8 cellular contexts compared by ENCODE assay signal in the genomic region with DNA sequence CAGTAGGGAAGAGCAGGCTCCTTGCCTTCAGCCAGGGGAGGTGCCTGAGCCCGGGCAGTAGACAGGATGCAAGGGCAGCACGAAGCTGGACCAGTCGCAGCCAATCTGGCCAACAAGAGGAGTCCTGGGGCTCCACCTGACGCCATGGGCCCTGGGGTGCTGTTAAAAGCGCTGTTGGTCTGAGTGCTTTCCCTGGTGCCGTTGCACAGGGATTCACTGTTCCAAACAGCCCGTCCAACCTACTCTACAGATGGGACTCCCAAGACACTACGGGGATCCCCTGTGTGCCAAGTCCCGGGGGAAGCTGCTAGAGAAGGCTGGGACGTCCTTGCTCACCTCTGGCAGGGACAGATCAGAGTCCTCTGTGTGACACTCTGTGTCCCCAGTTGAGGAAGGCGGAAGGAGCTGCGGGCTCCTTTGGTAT. TPM values are rescaled to one million over a fixed set of nuclear protein-coding genes. Genes with fewer than 3 reads are reported as not detected.
DNase-seq lines count a peak whose midpoint lies in the region; ATAC-seq and TF ChIP-seq lines count a peak whose summit lies in the region.

No MANE protein-coding gene starts in this region.

- in situ Hi-C loops in KBM-7 (cut with MboI; ENCODE audit: low pct_unique_long_range_greater_than_20kb, low sequenced_read_pairs): no loop called here

- POLR2A ChIA-PET in activated B cell treated with CpG ODN at 0.5 μM for 24 hours (lab: Charles Lee): interaction anchor here (0.5 to 3.2 kb wide), 18 partner anchors 8 to 404 kb away, joined by 3 to 42 read pairs (median 6); partner anchors contain the start of genes MORF4L1 and PSMA4

- peaks cover 46% of the 10 kb centered on the region for H3K4me1 Mint-ChIP-seq in activated B cell treated with CpG ODN at 0.5 μM for 24 hours
- H3K4me1 Mint-ChIP-seq in stimulated activated memory B cell treated with anti-CD40 and anti-IgM and Interleukin-4, amounts not matched to agents 10 μg/mL and 1 μg/mL and 100 μg/mL, for 72 hours: peaks cover 33% of the 10 kb centered on the region

- peaks cover 30% of the 10 kb centered on the region for H3K27me3 ChIP-seq in iPS-18a (ENCODE audit: control insufficient read depth, insufficient read depth, low read length)

- no peak for TF ChIP-seq CTCF in activated B cell treated with CpG ODN at 0.5 μM for 24 hours (IDR thresholded peaks at IDR 0.05)

- no peaks in the 10 kb centered on the region for H3K36me3 ChIP-seq in iPS-18a (ENCODE audit: control insufficient read depth, low read depth, low read length)

- no peaks in the 10 kb centered on the region for H3K9me3 ChIP-seq in iPS-18a (ENCODE audit: control insufficient read depth, low read depth, low read length)

- H3K4me3 ChIP-seq in iPS-18a (ENCODE audit: low read length): peak overlapping the region; percentile 69

- peaks cover 38% of the 10 kb centered on the region for H3K36me3 Mint-ChIP-seq in activated B cell treated with CpG ODN at 0.5 μM for 24 hours (ENCODE audit: low read depth)
- peaks cover 32% of the 10 kb centered on the region for H3K36me3 Mint-ChIP-seq in stimulated activated memory B cell treated with anti-CD40 and anti-IgM and Interleukin-4, amounts not matched to agents 10 μg/mL and 1 μg/mL and 100 μg/mL, for 72 hours

- peak overlapping the region; percentile 89 for H3K27ac Mint-ChIP-seq in activated B cell treated with CpG ODN at 0.5 μM for 24 hours
- peak overlapping the region; percentile 93 for H3K27ac Mint-ChIP-seq in stimulated activated memory B cell treated with anti-CD40 and anti-IgM and Interleukin-4, amounts not matched to agents 10 μg/mL and 1 μg/mL and 100 μg/mL, for 72 hours

- CTCF ChIA-PET in activated B cell treated with CpG ODN at 0.5 μM for 24 hours (lab: Charles Lee): interaction anchor here (0.7 to 1.9 kb wide), 6 partner anchors 8 to 240 kb away, joined by 3 to 9 read pairs (median 4); no protein-coding TSS in a partner anchor

- H3K27me3 Mint-ChIP-seq in activated B cell treated with CpG ODN at 0.5 μM for 24 hours: no peaks in the 10 kb centered on the region
- no peaks in the 10 kb centered on the region for H3K27me3 Mint-ChIP-seq in stimulated activated memory B cell treated with anti-CD40 and anti-IgM and Interleukin-4, amounts not matched to agents 10 μg/mL and 1 μg/mL and 100 μg/mL, for 72 hours

- H3K27ac ChIP-seq in iPS-18a (ENCODE audit: low read length): no peak overlapping the region

- intact Hi-C loops in activated B cell treated with CpG ODN at 0.5 μM for 24 hours (cut with micrococcal nuclease): no loop called here

- H3K4me1 ChIP-seq in iPS-18a (ENCODE audit: control insufficient read depth, low read depth, low read length): no peaks in the 10 kb centered on the region

- ATAC-seq in GM19035 (IDR thresholded peaks at IDR 0.05; ENCODE audit: unreplicated experiment): peak; percentile 28
- ATAC-seq in HG02943 (IDR thresholded peaks at IDR 0.05; ENCODE audit: low read depth, unreplicated experiment): peak; percentile 26
- ATAC-seq in activated B cell treated with CpG ODN at 0.5 μM for 24 hours (ENCODE audit: low read depth): peak; percentile 12
- peak; percentile 46 for ATAC-seq in stimulated activated memory B cell treated with anti-CD40 and anti-IgM and Interleukin-4, amounts not matched to agents 10 μg/mL and 1 μg/mL and 100 μg/mL, for 72 hours

- peak overlapping the region; percentile 22 for H3K9ac ChIP-seq in iPS-18a (ENCODE audit: low read length)

- H3K9me3 Mint-ChIP-seq in activated B cell treated with CpG ODN at 0.5 μM for 24 hours: no peaks in the 10 kb centered on the region
- H3K9me3 Mint-ChIP-seq in stimulated activated memory B cell treated with anti-CD40 and anti-IgM and Interleukin-4, amounts not matched to agents 10 μg/mL and 1 μg/mL and 100 μg/mL, for 72 hours: no peaks in the 10 kb centered on the region

- no peak for DNase-seq in activated B cell treated with CpG ODN at 0.5 μM for 24 hours
- no peak for DNase-seq in KBM-7
- no peak for DNase-seq in NCI-H187 treated with DMSO at 0.1 percent for 48 hours (lab: John Stamatoyannopoulos, UW)
- no peak for DNase-seq in NCI-H187 (lab: John Stamatoyannopoulos, UW)

- peak overlapping the region; percentile 98 for H3K4me3 Mint-ChIP-seq in activated B cell treated with CpG ODN at 0.5 μM for 24 hours
- peak overlapping the region; percentile 98 for H3K4me3 Mint-ChIP-seq in stimulated activated memory B cell treated with anti-CD40 and anti-IgM and Interleukin-4, amounts not matched to agents 10 μg/mL and 1 μg/mL and 100 μg/mL, for 72 hours

RNA-seq across cellular contexts. Expression of gene CTSH, which starts 0.6 kb away (rescaled TPM):
- total RNA-seq in activated B cell treated with CpG ODN at 0.5 μM for 24 hours: 721 and 762 TPM in 2 replicates
